1 cellular context compared by ENCODE assay signal in genomic region chr22:38744981-38745380, GRCh38.
TF ChIP-seq lines count a peak whose summit lies in the region.

No MANE protein-coding gene starts in this region.

TF ChIP-seq in K562, 482 proteins besides CTCF, POLR2A, EP300 and RAD21:
- TF ChIP-seq USF1 (CRISPR knock-in tag; IDR thresholded peaks at IDR 0.05) (0 out of 2 replicates have a peak, but pooled peaks have one; percentile 24), E2F4 (CRISPR knock-in tag; IDR thresholded peaks at IDR 0.05; ENCODE audit: low read depth) (no peak)
